ENCODE assay signal across 34 cellular contexts in genomic region chr1:239467688-239468087, GRCh38.
"Had no signal": no experiment of that assay in that cellular context is flagged by ENCODE, and none has a peak within 500 bp of the region (broad histone marks: within the 10 kb centered on the region; RNA-seq: fewer than 3 reads in every experiment).

No MANE protein-coding gene starts in this region.

- H3K4me1 ChIP-seq: adrenal gland, ascending aorta, body of pancreas, breast epithelium had no signal

- ATAC-seq: activated naive CD4-positive, alpha-beta T cell treated with anti-CD3 and anti-CD28 coated beads, Interleukin-2, amount 50 U/mL, for 72 hours; activated naive CD8-positive, alpha-beta T cell treated with anti-CD3 and anti-CD28 coated beads, Interleukin-2, amount 50 U/mL, for 24 hours; activated T-cell treated with anti-CD3 and anti-CD28 coated beads, Interleukin-2, amount 50 U/mL, for 4 hours; activated T-cell treated with anti-CD3 and anti-CD28 coated beads, Interleukin-2, amount 50 U/mL, for 72 hours; activated T-helper 17 cell treated with anti-CD3 and anti-CD28 coated beads, Interleukin-2, amount 50 U/mL, for 72 hours; body of pancreas had no signal

- DNase-seq: activated effector memory CD4-positive, alpha-beta T cell treated with anti-CD3 and anti-CD28 coated beads, Interleukin-2, amount 50 U/mL, for 16 hours; activated effector memory CD4-positive, alpha-beta T cell treated with Interleukin-2 at 50 U/mL for 16 hours; activated gamma-delta T cell; activated gamma-delta T cell treated with Interleukin-2 at 50 U/mL for 16 hours; activated naive CD4-positive, alpha-beta T cell; activated naive CD4-positive, alpha-beta T cell treated with anti-CD3 and anti-CD28 coated beads for 36 hours; activated naive CD4-positive, alpha-beta T cell treated with anti-CD3 and anti-CD28 coated beads, Interleukin-2, amount 10 ng/mL, durations not matched to agents 7 days and 5 days; activated naive CD4-positive, alpha-beta T cell treated with anti-CD3 and anti-CD28 coated beads, Interleukin-2, amount 50 U/mL, for 16 hours; activated naive CD4-positive, alpha-beta T cell treated with Interleukin-2 at 50 U/mL for 16 hours; activated naive CD8-positive, alpha-beta T cell treated with anti-CD3 and anti-CD28 coated beads for 36 hours; activated naive CD8-positive, alpha-beta T cell treated with anti-CD3 and anti-CD28 coated beads, Interleukin-2, amount 10 ng/mL, durations not matched to agents 7 days and 5 days; activated naive CD8-positive, alpha-beta T cell treated with anti-CD3 and anti-CD28 coated beads, Interleukin-2, amount 50 U/mL, for 24 hours; activated T-cell treated with anti-CD3 and anti-CD28 coated beads for 4 hours; activated T-cell treated with anti-CD3 and anti-CD28 coated beads, Interleukin-2, amount 50 U/mL, for 1 hour; activated T-cell treated with anti-CD3 and anti-CD28 coated beads, Interleukin-2, amount 50 U/mL, for 24 hours; activated T-cell treated with anti-CD3 and anti-CD28 coated beads, Interleukin-2, amount 50 U/mL, for 4 hours; activated T-cell treated with anti-CD3 and anti-CD28 coated beads, Interleukin-2, amount 50 U/mL, for 72 hours; adrenal gland; amniotic stem cell; amygdala; anterior cingulate cortex; aorta; body of pancreas; brain microvascular endothelial cell; caudate nucleus; central memory CD4-positive, alpha-beta T cell; cerebellar nuclear complex had no signal

- FAIRE-seq: astrocyte, bronchial epithelial cell had no signal

- H3K9me3 ChIP-seq: adrenal gland, ascending aorta, body of pancreas, breast epithelium had no signal

- H3K27me3 ChIP-seq: adrenal gland, ascending aorta, body of pancreas, brain microvascular endothelial cell, breast epithelium, cardiac muscle cell had no signal

- H3K36me3 ChIP-seq: adrenal gland, ascending aorta, brain microvascular endothelial cell, breast epithelium, cardiac muscle cell had no signal

- H3K4me3 ChIP-seq: adrenal gland, ascending aorta, body of pancreas, breast epithelium, cardiac muscle cell had no signal

- H3K27ac ChIP-seq: adrenal gland, ascending aorta, body of pancreas, brain microvascular endothelial cell, breast epithelium, cardiac muscle cell had no signal
